ENCODE assay signal across 9 cellular contexts in the genomic region with DNA sequence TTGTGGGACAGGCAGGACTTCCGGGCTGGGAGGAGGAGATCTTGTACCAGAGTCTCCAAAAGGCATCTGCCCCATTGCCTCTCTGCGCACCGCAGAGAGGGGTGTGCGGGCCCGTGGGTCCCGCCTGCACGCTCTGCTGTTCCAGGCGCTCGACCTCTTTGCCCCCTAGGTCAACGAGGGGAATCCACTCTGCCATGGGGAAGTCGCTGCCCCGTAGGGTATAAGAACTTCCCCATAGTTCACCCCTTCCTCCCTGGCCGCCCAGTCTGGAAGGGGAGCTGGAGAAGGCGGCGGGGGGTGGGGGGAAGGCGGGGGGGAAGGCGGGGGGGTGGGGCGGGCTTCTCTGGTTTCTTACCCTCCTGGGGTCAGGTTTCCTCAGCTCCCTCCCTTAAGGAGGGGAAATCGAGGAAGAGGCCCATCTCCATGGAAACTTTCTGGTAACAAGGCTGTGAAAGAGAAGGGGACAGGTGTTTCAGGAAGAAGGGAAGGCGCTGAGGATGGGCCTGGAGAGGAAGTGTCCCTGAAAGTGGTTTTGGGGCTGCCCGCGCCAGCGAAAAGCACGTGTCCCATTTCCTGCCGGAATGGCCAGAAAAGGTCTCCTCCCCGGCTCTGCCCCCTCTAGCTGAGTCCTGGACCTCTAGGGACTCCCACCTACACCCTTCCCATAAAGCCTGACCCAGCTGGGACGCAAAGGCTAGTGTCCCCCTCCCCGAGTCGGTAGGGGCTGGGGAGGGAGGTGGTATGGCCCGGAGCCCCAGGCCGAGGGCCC. TPM values are rescaled to one million over a fixed set of nuclear protein-coding genes. Genes with fewer than 3 reads are reported as not detected.
A peak's percentile ranks its signal among the peaks of the same experiment; 100 is the strongest.
DNase-seq lines count a peak whose midpoint lies in the region; ATAC-seq and TF ChIP-seq lines count a peak whose summit lies in the region.
"Had no signal": no experiment of that assay in that cellular context is flagged by ENCODE, and none has a peak within 500 bp of the region (broad histone marks: within the 10 kb centered on the region; RNA-seq: fewer than 3 reads in every experiment).

No MANE protein-coding gene starts in this region.

- peaks cover 0 to 3% (median 2%) of the 10 kb centered on the region in 3 donors for H3K27me3 Mint-ChIP-seq in immature natural killer cell (ENCODE audit: low read depth in 3 of 3)

- peak overlapping the region; percentile 28 for H3K9ac ChIP-seq in SU-DHL-6 (ENCODE audit: low read length)

- H3K27ac ChIP-seq in SU-DHL-6 (ENCODE audit: low read depth, low read length) = no peak overlapping the region
- no peak overlapping the region for H3K27ac ChIP-seq in transverse colon

- no peaks in the 10 kb centered on the region for H4K20me1 ChIP-seq in SU-DHL-6 (ENCODE audit: low read depth, low read length)

- peak overlapping the region; percentile 87 to 94 (median 93) for H3K4me3 Mint-ChIP-seq in immature natural killer cell

- H3K9me3 ChIP-seq in SU-DHL-6 (ENCODE audit: insufficient read depth, low read length) (no peaks in the 10 kb centered on the region), transverse colon (no peaks in the 10 kb centered on the region)

- no peaks in the 10 kb centered on the region for H3K9me2 ChIP-seq in SU-DHL-6 (replicated peaks; ENCODE audit: insufficient read depth, low read length)

- H3K4me3 ChIP-seq in SU-DHL-6 (ENCODE audit: insufficient read depth, low read length, poor library complexity, severe bottlenecking) (no peak overlapping the region), transverse colon (peak overlapping the region; percentile 15 to 52 (median 28))

- DNase-seq in immature natural killer cell = peak in 1 of 3 donors; percentile 2
- no peak for DNase-seq in transverse colon
- DNase-seq in NCI-H146 (lab: John Stamatoyannopoulos, UW) = no peak
- no peak for DNase-seq in NCI-H2227 (lab: John Stamatoyannopoulos, UW; ENCODE audit: unreplicated experiment)
- no peak for DNase-seq in HEK293T (ENCODE audit: extremely low spot score)

- peak overlapping the region; percentile 92 for H2AFZ ChIP-seq in SU-DHL-6 (ENCODE audit: low read depth, low read length, severe bottlenecking)

- CTCF ChIA-PET in HEK293T (lab: Yijun Ruan, JAX) = no interaction called here

- no peak for TF ChIP-seq EP300 in transverse colon (IDR thresholded peaks at IDR 0.05; ENCODE audit: low read depth)

- 60 to 63% methylated on average over 7 to 31 of the region's 31 CpGs for WGBS in transverse colon (ENCODE audit: low coverage in 1 of 2), 2 donors

- H3K36me3 ChIP-seq in SU-DHL-6 (ENCODE audit: low read length) = no peaks in the 10 kb centered on the region
- no peaks in the 10 kb centered on the region for H3K36me3 ChIP-seq in transverse colon

- H3K27ac Mint-ChIP-seq in immature natural killer cell = peak overlapping the region in 1 of 6 donors; percentile 73

- no peaks in the 10 kb centered on the region for H3K4me1 ChIP-seq in transverse colon

- peaks cover 11 to 14% of the 10 kb centered on the region in 2 donors for H3K4me1 Mint-ChIP-seq in immature natural killer cell

- no peaks in the 10 kb centered on the region for H3K36me3 Mint-ChIP-seq in immature natural killer cell

- no peaks in the 10 kb centered on the region for H3F3A ChIP-seq in SU-DHL-6 (ENCODE audit: insufficient read depth)

- intact Hi-C loops in transverse colon (cut with DNase I; ENCODE audit: low total_unique reads) = no loop called here

- no peaks in the 10 kb centered on the region for H3K79me2 ChIP-seq in SU-DHL-6 (ENCODE audit: insufficient read depth, low read length)

- TF ChIP-seq POLR2A in transverse colon (IDR thresholded peaks at IDR 0.05) = no peak

- ATAC-seq in GM18511 (IDR thresholded peaks at IDR 0.05; ENCODE audit: unreplicated experiment) (peak; percentile 50), GM21825 (IDR thresholded peaks at IDR 0.05; ENCODE audit: unreplicated experiment) (peak; percentile 37)

- H3K9me3 Mint-ChIP-seq in immature natural killer cell = no peaks in the 10 kb centered on the region

- TF ChIP-seq CTCF in SU-DHL-6 (IDR thresholded peaks at IDR 0.05; ENCODE audit: insufficient read depth, low read length, poor library complexity, severe bottlenecking) (no peak), transverse colon (IDR thresholded peaks at IDR 0.05) (no peak)

- in situ Hi-C loops in transverse colon (cut with MboI; ENCODE audit: low pct_ligation_motif_present in 1 of 4, low pct_unique_long_range_greater_than_20kb in 1 of 4, low sequenced_read_pairs in 3 of 4) = no loop called here

- H3K27me3 ChIP-seq in SU-DHL-6 (ENCODE audit: low read length) (no peaks in the 10 kb centered on the region), transverse colon (no peaks in the 10 kb centered on the region)

- POLR2A ChIA-PET in HEK293T (lab: Yijun Ruan, JAX) = no interaction called here

- peak overlapping the region; percentile 37 for H3K4me2 ChIP-seq in SU-DHL-6 (ENCODE audit: low read depth, low read length, poor library complexity, severe bottlenecking)

TF ChIP-seq in HEK293T, 16 proteins besides CTCF, POLR2A, EP300 and RAD21:
- TF ChIP-seq, protein P1, sequence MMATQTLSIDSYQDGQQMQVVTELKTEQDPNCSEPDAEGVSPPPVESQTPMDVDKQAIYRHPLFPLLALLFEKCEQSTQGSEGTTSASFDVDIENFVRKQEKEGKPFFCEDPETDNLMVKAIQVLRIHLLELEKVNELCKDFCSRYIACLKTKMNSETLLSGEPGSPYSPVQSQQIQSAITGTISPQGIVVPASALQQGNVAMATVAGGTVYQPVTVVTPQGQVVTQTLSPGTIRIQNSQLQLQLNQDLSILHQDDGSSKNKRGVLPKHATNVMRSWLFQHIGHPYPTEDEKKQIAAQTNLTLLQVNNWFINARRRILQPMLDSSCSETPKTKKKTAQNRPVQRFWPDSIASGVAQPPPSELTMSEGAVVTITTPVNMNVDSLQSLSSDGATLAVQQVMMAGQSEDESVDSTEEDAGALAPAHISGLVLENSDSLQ (IDR thresholded peaks at IDR 0.05) = no peak
- TF ChIP-seq ARNT (IDR thresholded peaks at IDR 0.05) = no peak

RNA-seq across cellular contexts. Expression of a gene that starts 27.5 kb away (rescaled TPM):
- under 1 TPM in 2 of 3 donors, not detected in 1; 0.24 to 0.40 TPM for polyA plus RNA-seq in immature natural killer cell
- 100 to 1,000 TPM in 2 of 4 donors, 10 to 100 TPM in 2; 78.0 to 271 (median 158) TPM for total RNA-seq in transverse colon
- total RNA-seq: myocyte had no signal
